ENCODE assay signal across 8 cellular contexts in the genomic region with DNA sequence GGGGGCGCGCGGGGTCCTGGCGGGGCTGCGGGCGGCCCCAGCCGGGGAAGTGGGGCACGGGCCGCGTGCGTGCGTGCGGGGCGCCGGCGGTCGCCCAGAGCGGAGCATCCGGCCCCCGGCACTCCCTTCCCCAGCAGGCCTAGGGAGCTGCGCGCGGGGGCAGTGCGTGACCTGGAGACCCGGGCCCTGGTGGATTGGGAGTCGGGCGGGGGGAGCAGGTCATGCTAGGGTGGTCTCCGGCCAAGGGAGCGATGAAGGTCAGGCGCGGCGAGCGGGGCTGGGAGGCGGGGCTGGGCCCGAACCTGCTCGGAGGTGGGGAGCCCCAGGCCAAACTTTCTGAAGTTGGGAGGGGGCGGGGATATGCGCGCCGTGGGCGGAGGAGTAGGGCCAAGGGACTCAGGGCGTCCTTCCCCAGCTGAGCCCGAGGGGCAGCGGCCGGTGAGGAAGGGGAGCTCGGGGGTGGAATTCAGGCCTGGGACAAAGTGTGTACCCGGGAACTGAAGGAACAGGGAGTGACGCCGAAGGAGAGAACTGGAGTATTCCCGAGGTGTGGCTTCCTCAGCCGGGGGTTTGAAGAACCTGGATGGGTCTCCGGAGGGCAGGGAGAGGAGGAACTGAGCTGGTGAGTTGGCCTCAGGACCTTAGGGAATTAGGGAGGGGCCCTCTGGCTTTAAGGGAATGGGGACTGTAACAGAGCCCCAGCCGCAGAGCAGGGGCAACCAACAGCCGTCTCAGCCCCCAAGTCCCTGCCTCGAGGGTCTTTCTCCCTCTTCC. TPM values are rescaled to one million over a fixed set of nuclear protein-coding genes. Genes with fewer than 3 reads are reported as not detected.
DNase-seq lines count a peak whose midpoint lies in the region; ATAC-seq and TF ChIP-seq lines count a peak whose summit lies in the region.

No MANE protein-coding gene starts in this region.

- H3K27me3 ChIP-seq in ACC112 (ENCODE audit: insufficient read depth, low read length) (no peaks in the 10 kb centered on the region), left lung (no peaks in the 10 kb centered on the region)

- no peak for TF ChIP-seq CTCF in left lung (IDR thresholded peaks at IDR 0.05)

- peaks cover 41% of the 10 kb centered on the region for H3K79me2 ChIP-seq in ACC112 (ENCODE audit: control insufficient read depth, insufficient read depth, low read length, unreplicated experiment)

- H3K36me3 ChIP-seq in ACC112 (ENCODE audit: insufficient read depth, low read length) (no peaks in the 10 kb centered on the region), left lung (no peaks in the 10 kb centered on the region)

- H3K4me3 ChIP-seq in ACC112 (ENCODE audit: low read depth, low read length) (peak overlapping the region; percentile 90), left lung (peak overlapping the region; percentile 67)

- ATAC-seq in GM18858 (IDR thresholded peaks at IDR 0.05; ENCODE audit: unreplicated experiment) (peak; percentile 30), HG03045 (IDR thresholded peaks at IDR 0.05; ENCODE audit: unreplicated experiment) (peak; percentile 50), SK-N-SH treated with all-trans-retinoic acid at 6 μM for 48 hours (peak; percentile 47), left lung (peak; percentile 49)

- no peaks in the 10 kb centered on the region for H3K9me3 ChIP-seq in left lung

- DNase-seq in T47D (ENCODE audit: low read depth in 1 of 2, low spot score in 1 of 2) (peak; percentile 61 to 66), left lung (peak; percentile 60 to 87), middle frontal gyrus (ENCODE audit: extremely low spot score, low spot score) (no peak)
- DNase-seq in stimulated activated CD4-positive, alpha-beta T cell treated with anti-CD3 and anti-CD28 coated beads, Interleukin-4, amount 100 ng/mL, for 24 hours, result peak; percentile 58

- peak overlapping the region; percentile 64 for H2AFZ ChIP-seq in ACC112 (ENCODE audit: low read length, unreplicated experiment)

- in situ Hi-C loops in T47D (cut with HindIII; ENCODE audit: low pct_unique_long_range_greater_than_20kb, low sequenced_read_pairs), result no loop called here

- H3K4me1 ChIP-seq in ACC112 (ENCODE audit: control insufficient read depth, insufficient read depth, low read length, unreplicated experiment), result peaks cover 19% of the 10 kb centered on the region
- H3K4me1 ChIP-seq in left lung, result peaks cover 15 to 34% of the 10 kb centered on the region in 2 donors

- H3K27ac ChIP-seq in ACC112 (ENCODE audit: low read depth, low read length), result peak overlapping the region; percentile 9; the same call in 1 of the 2 replicates
- H3K27ac ChIP-seq in left lung, result peak overlapping the region in 1 of 2 donors; percentile 1

- intact Hi-C loops in left lung (cut with DNase I), result no loop called here

TF ChIP-seq in SK-N-SH treated with all-trans-retinoic acid at 6 μM for 48 hours, 23 proteins besides CTCF, POLR2A, EP300 and RAD21 (continues in another document):
- TF ChIP-seq ARNTL (CRISPR knock-in tag; IDR thresholded peaks at IDR 0.05; ENCODE audit: borderline replicate concordance, low read depth), result no peak
- TF ChIP-seq ESRRG (CRISPR knock-in tag; IDR thresholded peaks at IDR 0.05), result no peak
- TF ChIP-seq ZFP30 (CRISPR knock-in tag; IDR thresholded peaks at IDR 0.05), result no peak
- TF ChIP-seq TOX (CRISPR knock-in tag; IDR thresholded peaks at IDR 0.05; ENCODE audit: borderline replicate concordance), result no peak
- TF ChIP-seq OSR1 (CRISPR knock-in tag; IDR thresholded peaks at IDR 0.05), result no peak
- TF ChIP-seq, protein P1, sequence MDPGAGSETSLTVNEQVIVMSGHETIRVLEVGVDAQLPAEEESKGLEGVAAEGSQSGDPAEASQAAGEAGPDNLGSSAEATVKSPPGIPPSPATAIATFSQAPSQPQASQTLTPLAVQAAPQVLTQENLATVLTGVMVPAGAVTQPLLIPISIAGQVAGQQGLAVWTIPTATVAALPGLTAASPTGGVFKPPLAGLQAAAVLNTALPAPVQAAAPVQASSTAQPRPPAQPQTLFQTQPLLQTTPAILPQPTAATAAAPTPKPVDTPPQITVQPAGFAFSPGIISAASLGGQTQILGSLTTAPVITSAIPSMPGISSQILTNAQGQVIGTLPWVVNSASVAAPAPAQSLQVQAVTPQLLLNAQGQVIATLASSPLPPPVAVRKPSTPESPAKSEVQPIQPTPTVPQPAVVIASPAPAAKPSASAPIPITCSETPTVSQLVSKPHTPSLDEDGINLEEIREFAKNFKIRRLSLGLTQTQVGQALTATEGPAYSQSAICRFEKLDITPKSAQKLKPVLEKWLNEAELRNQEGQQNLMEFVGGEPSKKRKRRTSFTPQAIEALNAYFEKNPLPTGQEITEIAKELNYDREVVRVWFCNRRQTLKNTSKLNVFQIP (CRISPR knock-in tag; IDR thresholded peaks at IDR 0.05; ENCODE audit: borderline replicate concordance, low read depth), result no peak
- TF ChIP-seq RARB (CRISPR knock-in tag; IDR thresholded peaks at IDR 0.05), result no peak
- TF ChIP-seq ISL1 (CRISPR knock-in tag; IDR thresholded peaks at IDR 0.05), result no peak
- no peak for TF ChIP-seq SNAI2 (CRISPR knock-in tag; IDR thresholded peaks at IDR 0.05)
- no peak for TF ChIP-seq BACH2 (CRISPR knock-in tag; IDR thresholded peaks at IDR 0.05; ENCODE audit: borderline replicate concordance)
- TF ChIP-seq, protein P2, sequence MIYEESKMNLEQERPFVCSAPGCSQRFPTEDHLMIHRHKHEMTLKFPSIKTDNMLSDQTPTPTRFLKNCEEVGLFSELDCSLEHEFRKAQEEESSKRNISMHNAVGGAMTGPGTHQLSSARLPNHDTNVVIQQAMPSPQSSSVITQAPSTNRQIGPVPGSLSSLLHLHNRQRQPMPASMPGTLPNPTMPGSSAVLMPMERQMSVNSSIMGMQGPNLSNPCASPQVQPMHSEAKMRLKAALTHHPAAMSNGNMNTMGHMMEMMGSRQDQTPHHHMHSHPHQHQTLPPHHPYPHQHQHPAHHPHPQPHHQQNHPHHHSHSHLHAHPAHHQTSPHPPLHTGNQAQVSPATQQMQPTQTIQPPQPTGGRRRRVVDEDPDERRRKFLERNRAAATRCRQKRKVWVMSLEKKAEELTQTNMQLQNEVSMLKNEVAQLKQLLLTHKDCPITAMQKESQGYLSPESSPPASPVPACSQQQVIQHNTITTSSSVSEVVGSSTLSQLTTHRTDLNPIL (CRISPR knock-in tag; IDR thresholded peaks at IDR 0.05; ENCODE audit: low read depth), result no peak
- TF ChIP-seq, protein P3, sequence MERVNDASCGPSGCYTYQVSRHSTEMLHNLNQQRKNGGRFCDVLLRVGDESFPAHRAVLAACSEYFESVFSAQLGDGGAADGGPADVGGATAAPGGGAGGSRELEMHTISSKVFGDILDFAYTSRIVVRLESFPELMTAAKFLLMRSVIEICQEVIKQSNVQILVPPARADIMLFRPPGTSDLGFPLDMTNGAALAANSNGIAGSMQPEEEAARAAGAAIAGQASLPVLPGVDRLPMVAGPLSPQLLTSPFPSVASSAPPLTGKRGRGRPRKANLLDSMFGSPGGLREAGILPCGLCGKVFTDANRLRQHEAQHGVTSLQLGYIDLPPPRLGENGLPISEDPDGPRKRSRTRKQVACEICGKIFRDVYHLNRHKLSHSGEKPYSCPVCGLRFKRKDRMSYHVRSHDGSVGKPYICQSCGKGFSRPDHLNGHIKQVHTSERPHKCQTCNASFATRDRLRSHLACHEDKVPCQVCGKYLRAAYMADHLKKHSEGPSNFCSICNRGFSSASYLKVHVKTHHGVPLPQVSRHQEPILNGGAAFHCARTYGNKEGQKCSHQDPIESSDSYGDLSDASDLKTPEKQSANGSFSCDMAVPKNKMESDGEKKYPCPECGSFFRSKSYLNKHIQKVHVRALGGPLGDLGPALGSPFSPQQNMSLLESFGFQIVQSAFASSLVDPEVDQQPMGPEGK (CRISPR knock-in tag; IDR thresholded peaks at IDR 0.05; ENCODE audit: borderline replicate concordance), result no peak
- no peak for TF ChIP-seq CSDC2 (CRISPR knock-in tag; IDR thresholded peaks at IDR 0.05)
- TF ChIP-seq, protein P4, sequence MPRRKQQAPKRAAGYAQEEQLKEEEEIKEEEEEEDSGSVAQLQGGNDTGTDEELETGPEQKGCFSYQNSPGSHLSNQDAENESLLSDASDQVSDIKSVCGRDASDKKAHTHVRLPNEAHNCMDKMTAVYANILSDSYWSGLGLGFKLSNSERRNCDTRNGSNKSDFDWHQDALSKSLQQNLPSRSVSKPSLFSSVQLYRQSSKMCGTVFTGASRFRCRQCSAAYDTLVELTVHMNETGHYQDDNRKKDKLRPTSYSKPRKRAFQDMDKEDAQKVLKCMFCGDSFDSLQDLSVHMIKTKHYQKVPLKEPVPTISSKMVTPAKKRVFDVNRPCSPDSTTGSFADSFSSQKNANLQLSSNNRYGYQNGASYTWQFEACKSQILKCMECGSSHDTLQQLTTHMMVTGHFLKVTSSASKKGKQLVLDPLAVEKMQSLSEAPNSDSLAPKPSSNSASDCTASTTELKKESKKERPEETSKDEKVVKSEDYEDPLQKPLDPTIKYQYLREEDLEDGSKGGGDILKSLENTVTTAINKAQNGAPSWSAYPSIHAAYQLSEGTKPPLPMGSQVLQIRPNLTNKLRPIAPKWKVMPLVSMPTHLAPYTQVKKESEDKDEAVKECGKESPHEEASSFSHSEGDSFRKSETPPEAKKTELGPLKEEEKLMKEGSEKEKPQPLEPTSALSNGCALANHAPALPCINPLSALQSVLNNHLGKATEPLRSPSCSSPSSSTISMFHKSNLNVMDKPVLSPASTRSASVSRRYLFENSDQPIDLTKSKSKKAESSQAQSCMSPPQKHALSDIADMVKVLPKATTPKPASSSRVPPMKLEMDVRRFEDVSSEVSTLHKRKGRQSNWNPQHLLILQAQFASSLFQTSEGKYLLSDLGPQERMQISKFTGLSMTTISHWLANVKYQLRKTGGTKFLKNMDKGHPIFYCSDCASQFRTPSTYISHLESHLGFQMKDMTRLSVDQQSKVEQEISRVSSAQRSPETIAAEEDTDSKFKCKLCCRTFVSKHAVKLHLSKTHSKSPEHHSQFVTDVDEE (CRISPR knock-in tag; IDR thresholded peaks at IDR 0.05), result no peak
- no peak for TF ChIP-seq TCF4 (CRISPR knock-in tag; IDR thresholded peaks at IDR 0.05; ENCODE audit: borderline replicate concordance)
- TF ChIP-seq ZNF565 (CRISPR knock-in tag; conservative IDR thresholded peaks at IDR 0.05; ENCODE audit: low read depth), result no peak

RNA-seq across cellular contexts. Expression of a gene that starts 0.6 kb away (rescaled TPM):
- total RNA-seq in left lung, result 10 to 100 TPM; 19.6 to 24.3 TPM

RNA-seq across cellular contexts. Expression of a gene that starts 26.5 kb away (rescaled TPM):
- total RNA-seq in left lung, result 10 to 100 TPM; 52.5 to 53.8 TPM

RNA-seq across cellular contexts. Expression of a gene that starts 26.5 kb away (rescaled TPM):
- total RNA-seq in left lung, result 1 to 10 TPM; 2.6 to 3.8 TPM

RNA-seq across cellular contexts. Expression of a gene that starts 50.8 kb away (rescaled TPM):
- 100 to 1,000 TPM; 102 to 151 TPM for total RNA-seq in left lung
